In genomic region chr15:34264070-34264469, GRCh38 we compare ENCODE assay signal across 1 cellular context.
TF ChIP-seq lines count a peak whose summit lies in the region.

No MANE protein-coding gene starts in this region.

TF ChIP-seq in WTC11, 78 proteins besides CTCF, POLR2A, EP300 and RAD21 (continued from another document):
- TF ChIP-seq, protein P1, sequence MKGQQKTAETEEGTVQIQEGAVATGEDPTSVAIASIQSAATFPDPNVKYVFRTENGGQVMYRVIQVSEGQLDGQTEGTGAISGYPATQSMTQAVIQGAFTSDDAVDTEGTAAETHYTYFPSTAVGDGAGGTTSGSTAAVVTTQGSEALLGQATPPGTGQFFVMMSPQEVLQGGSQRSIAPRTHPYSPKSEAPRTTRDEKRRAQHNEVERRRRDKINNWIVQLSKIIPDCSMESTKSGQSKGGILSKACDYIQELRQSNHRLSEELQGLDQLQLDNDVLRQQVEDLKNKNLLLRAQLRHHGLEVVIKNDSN (CRISPR knock-in tag; IDR thresholded peaks at IDR 0.05) = no peak
